ENCODE assay signal across 1 cellular context in genomic region chr11:75721852-75722668, GRCh38.
TF ChIP-seq lines count a peak whose summit lies in the region.

No MANE protein-coding gene starts in this region.

TF ChIP-seq in HepG2, 621 proteins besides CTCF, POLR2A, EP300 and RAD21 (continued from another document and continues in another):
- no peak for TF ChIP-seq IRF9 (CRISPR knock-in tag; IDR thresholded peaks at IDR 0.05; ENCODE audit: borderline replicate concordance)
- TF ChIP-seq, protein P1, sequence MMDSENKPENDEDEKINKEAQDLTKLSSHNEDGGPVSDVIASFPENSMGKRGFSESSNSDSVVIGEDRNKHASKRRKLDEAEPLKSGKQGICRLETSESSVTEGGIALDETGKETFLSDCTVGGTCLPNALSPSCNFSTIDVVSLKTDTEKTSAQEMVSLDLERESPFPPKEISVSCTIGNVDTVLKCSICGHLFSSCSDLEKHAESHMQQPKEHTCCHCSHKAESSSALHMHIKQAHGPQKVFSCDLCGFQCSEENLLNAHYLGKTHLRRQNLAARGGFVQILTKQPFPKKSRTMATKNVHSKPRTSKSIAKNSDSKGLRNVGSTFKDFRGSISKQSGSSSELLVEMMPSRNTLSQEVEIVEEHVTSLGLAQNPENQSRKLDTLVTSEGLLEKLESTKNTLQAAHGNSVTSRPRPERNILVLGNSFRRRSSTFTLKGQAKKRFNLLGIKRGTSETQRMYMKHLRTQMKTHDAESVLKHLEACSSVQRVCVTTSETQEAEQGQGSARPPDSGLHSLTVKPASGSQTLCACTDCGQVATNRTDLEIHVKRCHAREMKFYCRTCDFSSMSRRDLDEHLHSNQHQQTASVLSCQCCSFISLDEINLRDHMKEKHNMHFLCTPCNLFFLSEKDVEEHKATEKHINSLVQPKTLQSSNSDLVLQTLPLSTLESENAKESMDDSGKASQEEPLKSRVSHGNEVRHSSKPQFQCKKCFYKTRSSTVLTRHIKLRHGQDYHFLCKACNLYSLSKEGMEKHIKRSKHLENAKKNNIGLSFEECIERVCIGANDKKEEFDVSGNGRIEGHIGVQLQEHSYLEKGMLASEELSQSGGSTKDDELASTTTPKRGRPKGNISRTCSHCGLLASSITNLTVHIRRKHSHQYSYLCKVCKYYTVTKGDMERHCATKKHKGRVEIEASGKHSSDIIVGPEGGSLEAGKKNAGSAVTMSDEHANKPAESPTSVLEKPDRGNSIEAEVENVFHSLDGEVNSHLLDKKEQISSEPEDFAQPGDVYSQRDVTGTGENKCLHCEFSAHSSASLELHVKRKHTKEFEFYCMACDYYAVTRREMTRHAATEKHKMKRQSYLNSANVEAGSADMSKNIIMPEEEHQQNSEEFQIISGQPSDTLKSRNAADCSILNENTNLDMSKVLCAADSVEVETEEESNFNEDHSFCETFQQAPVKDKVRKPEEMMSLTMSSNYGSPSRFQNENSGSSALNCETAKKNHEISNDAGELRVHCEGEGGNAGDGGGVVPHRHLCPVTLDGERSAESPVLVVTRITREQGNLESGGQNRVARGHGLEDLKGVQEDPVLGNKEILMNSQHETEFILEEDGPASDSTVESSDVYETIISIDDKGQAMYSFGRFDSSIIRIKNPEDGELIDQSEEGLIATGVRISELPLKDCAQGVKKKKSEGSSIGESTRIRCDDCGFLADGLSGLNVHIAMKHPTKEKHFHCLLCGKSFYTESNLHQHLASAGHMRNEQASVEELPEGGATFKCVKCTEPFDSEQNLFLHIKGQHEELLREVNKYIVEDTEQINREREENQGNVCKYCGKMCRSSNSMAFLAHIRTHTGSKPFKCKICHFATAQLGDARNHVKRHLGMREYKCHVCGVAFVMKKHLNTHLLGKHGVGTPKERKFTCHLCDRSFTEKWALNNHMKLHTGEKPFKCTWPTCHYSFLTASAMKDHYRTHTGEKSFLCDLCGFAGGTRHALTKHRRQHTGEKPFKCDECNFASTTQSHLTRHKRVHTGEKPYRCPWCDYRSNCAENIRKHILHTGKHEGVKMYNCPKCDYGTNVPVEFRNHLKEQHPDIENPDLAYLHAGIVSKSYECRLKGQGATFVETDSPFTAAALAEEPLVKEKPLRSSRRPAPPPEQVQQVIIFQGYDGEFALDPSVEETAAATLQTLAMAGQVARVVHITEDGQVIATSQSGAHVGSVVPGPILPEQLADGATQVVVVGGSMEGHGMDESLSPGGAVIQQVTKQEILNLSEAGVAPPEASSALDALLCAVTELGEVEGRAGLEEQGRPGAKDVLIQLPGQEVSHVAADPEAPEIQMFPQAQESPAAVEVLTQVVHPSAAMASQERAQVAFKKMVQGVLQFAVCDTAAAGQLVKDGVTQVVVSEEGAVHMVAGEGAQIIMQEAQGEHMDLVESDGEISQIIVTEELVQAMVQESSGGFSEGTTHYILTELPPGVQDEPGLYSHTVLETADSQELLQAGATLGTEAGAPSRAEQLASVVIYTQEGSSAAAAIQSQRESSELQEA (CRISPR knock-in tag; IDR thresholded peaks at IDR 0.05; ENCODE audit: not compliant biosample characterization), result no peak
- TF ChIP-seq MYNN (CRISPR knock-in tag; IDR thresholded peaks at IDR 0.05; ENCODE audit: low read depth), result 0 out of 2 replicates have a peak, but pooled peaks have one; percentile 80
- TF ChIP-seq NFIC (IDR thresholded peaks at IDR 0.05; ENCODE audit: low read length), result no peak
- TF ChIP-seq ERF (CRISPR knock-in tag; IDR thresholded peaks at IDR 0.05), result no peak
- TF ChIP-seq KAT7 (CRISPR knock-in tag; IDR thresholded peaks at IDR 0.05; ENCODE audit: borderline replicate concordance), result no peak
- TF ChIP-seq ZNF644 (CRISPR knock-in tag; IDR thresholded peaks at IDR 0.05; ENCODE audit: low read depth), result no peak
- peak; percentile 9 for TF ChIP-seq ZNF883 (CRISPR knock-in tag; IDR thresholded peaks at IDR 0.05; ENCODE audit: not compliant biosample characterization)
- no peak for TF ChIP-seq ZFP36L2 (CRISPR knock-in tag; IDR thresholded peaks at IDR 0.05)
- 0 out of 2 replicates have a peak, but pooled peaks have one; percentile 40 for TF ChIP-seq ZNF34 (CRISPR knock-in tag; IDR thresholded peaks at IDR 0.05; ENCODE audit: borderline replicate concordance)
- TF ChIP-seq ZNF281 (CRISPR knock-in tag; IDR thresholded peaks at IDR 0.05; ENCODE audit: borderline replicate concordance), result peak; percentile 69; the same call in 1 of the 2 replicates
- no peak for TF ChIP-seq MTERF4 (CRISPR knock-in tag; IDR thresholded peaks at IDR 0.05)
- no peak for TF ChIP-seq RBAK (CRISPR knock-in tag; IDR thresholded peaks at IDR 0.05)
- TF ChIP-seq, protein P2, sequence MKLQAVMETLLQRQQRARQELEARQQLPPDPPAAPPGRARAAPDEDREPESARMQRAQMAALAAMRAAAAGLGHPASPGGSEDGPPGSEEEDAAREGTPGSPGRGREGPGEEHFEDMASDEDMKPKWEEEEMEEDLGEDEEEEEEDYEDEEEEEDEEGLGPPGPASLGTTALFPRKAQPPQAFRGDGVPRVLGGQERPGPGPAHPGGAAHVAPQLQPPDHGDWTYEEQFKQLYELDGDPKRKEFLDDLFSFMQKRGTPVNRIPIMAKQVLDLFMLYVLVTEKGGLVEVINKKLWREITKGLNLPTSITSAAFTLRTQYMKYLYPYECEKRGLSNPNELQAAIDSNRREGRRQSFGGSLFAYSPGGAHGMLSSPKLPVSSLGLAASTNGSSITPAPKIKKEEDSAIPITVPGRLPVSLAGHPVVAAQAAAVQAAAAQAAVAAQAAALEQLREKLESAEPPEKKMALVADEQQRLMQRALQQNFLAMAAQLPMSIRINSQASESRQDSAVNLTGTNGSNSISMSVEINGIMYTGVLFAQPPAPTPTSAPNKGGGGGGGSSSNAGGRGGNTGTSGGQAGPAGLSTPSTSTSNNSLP (IDR thresholded peaks at IDR 0.05; ENCODE audit: low read depth, low read length), result no peak
- no peak for TF ChIP-seq ZBTB40 (IDR thresholded peaks at IDR 0.05)
- TF ChIP-seq ZBTB40 (CRISPR knock-in tag; IDR thresholded peaks at IDR 0.05), result no peak
- TF ChIP-seq ZC3H4 (CRISPR knock-in tag; IDR thresholded peaks at IDR 0.05; ENCODE audit: borderline replicate concordance), result no peak
- TF ChIP-seq ZNF570 (CRISPR knock-in tag; IDR thresholded peaks at IDR 0.05; ENCODE audit: borderline replicate concordance), result no peak
- no peak for TF ChIP-seq ZNF30 (CRISPR knock-in tag; IDR thresholded peaks at IDR 0.05)
- no peak for TF ChIP-seq FOXK1 (CRISPR knock-in tag; IDR thresholded peaks at IDR 0.05; ENCODE audit: borderline replicate concordance, low read depth)
- TF ChIP-seq ZNF660 (CRISPR knock-in tag; IDR thresholded peaks at IDR 0.05; ENCODE audit: borderline replicate concordance, low read depth), result no peak
- no peak for TF ChIP-seq ZFP37 (CRISPR knock-in tag; IDR thresholded peaks at IDR 0.05; ENCODE audit: borderline replicate concordance)
- TF ChIP-seq ZNF274 (CRISPR knock-in tag; IDR thresholded peaks at IDR 0.05), result peak; percentile 23; the same call in 1 of the 2 replicates
- 0 out of 2 replicates have a peak, but pooled peaks have one; percentile 22 for TF ChIP-seq ZNF788 (CRISPR knock-in tag; IDR thresholded peaks at IDR 0.05; ENCODE audit: borderline replicate concordance)
- TF ChIP-seq ZNF451 (CRISPR knock-in tag; IDR thresholded peaks at IDR 0.05), result no peak
